Comparison of ENCODE assay signal across 8 cellular contexts in genomic region chr21:35226960-35227741, GRCh38.
DNase-seq lines count a peak whose midpoint lies in the region; ATAC-seq, FAIRE-seq and TF ChIP-seq lines count a peak whose summit lies in the region.

No MANE protein-coding gene starts in this region.

- TF ChIP-seq POLR2A in GM12892 (IDR thresholded peaks at IDR 0.05; ENCODE audit: low read depth, low read length) (no peak), lower leg skin (IDR thresholded peaks at IDR 0.05) (no peak)

- WGBS in neuronal stem cell (ENCODE audit: extremely low coverage in 2 of 2, insufficient read length in 2 of 2, insufficient replicate concordance in 1 of 2), 2 donors, result no CpG with 5 or more reads among the region's 13 CpGs
- 82 to 89% methylated on average over 13 of the region's 13 CpGs for WGBS in lower leg skin, 2 donors

- H3K27ac ChIP-seq in KOPT-K1 (ENCODE audit: low read depth, low read length, poor library complexity, severe bottlenecking), result peak overlapping the region; percentile 69
- no peak overlapping the region for H3K27ac ChIP-seq in neuronal stem cell (replicated peaks; ENCODE audit: low read length)

- no peak overlapping the region for H3K9ac ChIP-seq in neuronal stem cell (ENCODE audit: low read depth, low read length, poor library complexity)

- peaks cover 0 to 17% of the 10 kb centered on the region in 2 donors for H3K4me1 ChIP-seq in neuronal stem cell (ENCODE audit: control insufficient read depth in 2 of 2, insufficient read depth in 1 of 2, low read depth in 1 of 2, low read length in 2 of 2)

- no peaks in the 10 kb centered on the region for H3K79me1 ChIP-seq in neuronal stem cell (ENCODE audit: low read depth, low read length)

- no peaks in the 10 kb centered on the region for H3K27me3 ChIP-seq in neuronal stem cell (ENCODE audit: control insufficient read depth in 3 of 3, insufficient read depth in 3 of 3, low read depth in 1 of 3, low read length in 3 of 3)

- TF ChIP-seq CTCF in WTC11 (IDR thresholded peaks at IDR 0.05), result no peak
- no peak for TF ChIP-seq CTCF in lower leg skin (IDR thresholded peaks at IDR 0.05)

- H2BK120ac ChIP-seq in neuronal stem cell (ENCODE audit: low read depth, low read length), result no peak overlapping the region

- H3K4me2 ChIP-seq in neuronal stem cell (ENCODE audit: insufficient read depth, low read length, poor library complexity, severe bottlenecking), result no peak overlapping the region

- no peak overlapping the region for H4K91ac ChIP-seq in neuronal stem cell (ENCODE audit: low read depth, low read length, poor library complexity)

- H2AFZ ChIP-seq in neuronal stem cell (ENCODE audit: low read length), result no peak overlapping the region

- no peak overlapping the region for H2AK5ac ChIP-seq in neuronal stem cell (ENCODE audit: low read depth, low read length)

- no peak overlapping the region for H4K8ac ChIP-seq in neuronal stem cell (ENCODE audit: low read depth, low read length)

- no peaks in the 10 kb centered on the region for H3K27me3 Mint-ChIP-seq in WTC11 (ENCODE audit: low read depth)

- no peaks in the 10 kb centered on the region for H3K36me3 ChIP-seq in KOPT-K1 (ENCODE audit: insufficient read depth, low read length)
- H3K36me3 ChIP-seq in neuronal stem cell (replicated peaks in 1 of 2; ENCODE audit: control insufficient read depth in 2 of 2, insufficient read depth in 2 of 2, low read length in 2 of 2), result no peaks in the 10 kb centered on the region

- H2BK5ac ChIP-seq in neuronal stem cell (ENCODE audit: low read length), result no peak overlapping the region

- H3K9me3 ChIP-seq in KOPT-K1 (ENCODE audit: insufficient read depth, low read length, poor library complexity, severe bottlenecking), result no peaks in the 10 kb centered on the region
- no peaks in the 10 kb centered on the region for H3K9me3 ChIP-seq in neuronal stem cell (replicated peaks in 1 of 2; ENCODE audit: control insufficient read depth in 2 of 2, insufficient read depth in 1 of 2, low read depth in 1 of 2, low read length in 2 of 2)

- H3K4me3 Mint-ChIP-seq in WTC11, result peak overlapping the region; percentile 30

- DNase-seq in GM12892 (ENCODE audit: insufficient read length), result no peak
- no peak for DNase-seq in WTC11 (ENCODE audit: low spot score)
- no peak for DNase-seq in neuronal stem cell (ENCODE audit: low spot score)
- DNase-seq in inferior parietal cortex (ENCODE audit: extremely low spot score), result no peak
- no peak for DNase-seq in occipital lobe (lab: John Stamatoyannopoulos, UW)
- DNase-seq in lower leg skin (ENCODE audit: low spot score in 2 of 2), result no peak

- H3K36me3 Mint-ChIP-seq in WTC11, result no peaks in the 10 kb centered on the region

- H3K18ac ChIP-seq in neuronal stem cell (ENCODE audit: low read length), result peak overlapping the region; percentile 27

- H3K23ac ChIP-seq in neuronal stem cell (ENCODE audit: low read depth, low read length, poor library complexity), result no peak overlapping the region

- no peak overlapping the region for H2BK12ac ChIP-seq in neuronal stem cell (ENCODE audit: low read length)

- H3K4me1 Mint-ChIP-seq in WTC11, result peaks cover 49% of the 10 kb centered on the region

- intact Hi-C loops in lower leg skin (cut with DNase I; ENCODE audit: low total_unique reads), result no loop called here

- FAIRE-seq in GM12892 (lab: Jason Lieb, UNC), result peak; percentile 48

- ATAC-seq in GM21529 (IDR thresholded peaks at IDR 0.05; ENCODE audit: unreplicated experiment), result peak; percentile 66
- ATAC-seq in WTC11, result peak; percentile 34

- H3K4me3 ChIP-seq in neuronal stem cell (ENCODE audit: low read length in 2 of 2) (no peak overlapping the region), lower leg skin (ENCODE audit: low read depth, poor library complexity, severe bottlenecking) (no peak overlapping the region)

- no peak overlapping the region for H2BK15ac ChIP-seq in neuronal stem cell (ENCODE audit: low read length)

- peak overlapping the region; percentile 96 for H3K27ac Mint-ChIP-seq in WTC11

- H3K9me3 Mint-ChIP-seq in WTC11, result peaks cover 1% of the 10 kb centered on the region; the same call in 1 of the 2 replicates

- POLR2A ChIA-PET in WTC11 (lab: Charles Lee), result no interaction called here

- peak overlapping the region; percentile 3 for H3K14ac ChIP-seq in neuronal stem cell (ENCODE audit: low read length)

- no peak overlapping the region for H3K4ac ChIP-seq in neuronal stem cell (ENCODE audit: low read length)

- CTCF ChIA-PET in WTC11 (lab: Charles Lee), result no interaction called here

TF ChIP-seq in WTC11, 78 proteins besides CTCF, POLR2A, EP300 and RAD21:
- TF ChIP-seq, protein P1, sequence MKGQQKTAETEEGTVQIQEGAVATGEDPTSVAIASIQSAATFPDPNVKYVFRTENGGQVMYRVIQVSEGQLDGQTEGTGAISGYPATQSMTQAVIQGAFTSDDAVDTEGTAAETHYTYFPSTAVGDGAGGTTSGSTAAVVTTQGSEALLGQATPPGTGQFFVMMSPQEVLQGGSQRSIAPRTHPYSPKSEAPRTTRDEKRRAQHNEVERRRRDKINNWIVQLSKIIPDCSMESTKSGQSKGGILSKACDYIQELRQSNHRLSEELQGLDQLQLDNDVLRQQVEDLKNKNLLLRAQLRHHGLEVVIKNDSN (CRISPR knock-in tag; IDR thresholded peaks at IDR 0.05), result 0 out of 2 replicates have a peak, but pooled peaks have one; percentile 16
- TF ChIP-seq NR3C1 (CRISPR knock-in tag; conservative IDR thresholded peaks at IDR 0.05; ENCODE audit: low read depth), result no peak
- TF ChIP-seq NFE2L1 (CRISPR knock-in tag; IDR thresholded peaks at IDR 0.05), result no peak
- TF ChIP-seq, protein P2, sequence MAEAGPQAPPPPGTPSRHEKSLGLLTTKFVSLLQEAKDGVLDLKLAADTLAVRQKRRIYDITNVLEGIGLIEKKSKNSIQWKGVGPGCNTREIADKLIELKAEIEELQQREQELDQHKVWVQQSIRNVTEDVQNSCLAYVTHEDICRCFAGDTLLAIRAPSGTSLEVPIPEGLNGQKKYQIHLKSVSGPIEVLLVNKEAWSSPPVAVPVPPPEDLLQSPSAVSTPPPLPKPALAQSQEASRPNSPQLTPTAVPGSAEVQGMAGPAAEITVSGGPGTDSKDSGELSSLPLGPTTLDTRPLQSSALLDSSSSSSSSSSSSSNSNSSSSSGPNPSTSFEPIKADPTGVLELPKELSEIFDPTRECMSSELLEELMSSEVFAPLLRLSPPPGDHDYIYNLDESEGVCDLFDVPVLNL (CRISPR knock-in tag; IDR thresholded peaks at IDR 0.05; ENCODE audit: borderline replicate concordance, low read depth), result no peak
- TF ChIP-seq CREM (CRISPR knock-in tag; IDR thresholded peaks at IDR 0.05), result no peak
- TF ChIP-seq AR (CRISPR knock-in tag; IDR thresholded peaks at IDR 0.05), result no peak
- TF ChIP-seq, protein P3, sequence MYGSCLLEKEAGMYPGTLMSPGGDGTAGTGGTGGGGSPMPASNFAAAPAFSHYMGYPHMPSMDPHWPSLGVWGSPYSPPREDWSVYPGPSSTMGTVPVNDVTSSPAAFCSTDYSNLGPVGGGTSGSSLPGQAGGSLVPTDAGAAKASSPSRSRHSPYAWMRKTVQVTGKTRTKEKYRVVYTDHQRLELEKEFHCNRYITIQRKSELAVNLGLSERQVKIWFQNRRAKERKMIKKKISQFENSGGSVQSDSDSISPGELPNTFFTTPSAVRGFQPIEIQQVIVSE (CRISPR knock-in tag; IDR thresholded peaks at IDR 0.05; ENCODE audit: borderline replicate concordance), result no peak
